ENCODE assay signal across 1 cellular context in the genomic region with DNA sequence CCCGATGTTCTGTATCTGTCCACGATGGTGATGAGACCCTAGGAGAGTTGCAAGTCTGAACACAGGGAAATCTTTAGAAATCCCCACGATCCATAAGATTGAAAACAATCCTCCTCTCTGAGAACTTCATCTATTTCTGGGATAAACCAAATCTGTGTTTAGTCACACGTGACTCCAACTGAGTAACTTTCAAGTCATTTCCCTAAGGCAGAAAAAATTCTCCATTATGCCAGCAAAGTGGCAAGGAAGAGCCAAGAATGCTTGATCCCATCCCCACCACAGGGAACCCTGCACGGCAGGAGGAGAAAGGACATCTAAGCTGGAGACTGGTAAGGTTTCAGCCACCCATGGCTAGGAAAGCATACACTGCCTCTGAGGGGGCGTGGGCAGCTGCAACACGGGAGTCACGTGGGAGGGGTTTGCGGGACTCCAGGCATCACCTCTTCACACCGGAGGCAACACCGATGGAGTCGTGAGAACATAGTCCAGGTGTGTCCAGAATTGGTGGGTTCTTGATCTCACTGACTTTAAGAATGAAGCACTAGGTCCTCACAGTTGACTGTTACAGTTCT.
TF ChIP-seq lines count a peak whose summit lies in the region.

No MANE protein-coding gene starts in this region.

TF ChIP-seq in GM23338, 12 proteins besides CTCF, POLR2A, EP300 and RAD21 (continued from another document):
- TF ChIP-seq NANOG (IDR thresholded peaks at IDR 0.05; ENCODE audit: borderline replicate concordance) (no peak), JUNB (IDR thresholded peaks at IDR 0.05; ENCODE audit: unreplicated experiment) (no peak), ZNF114 (CRISPR knock-in tag; IDR thresholded peaks at IDR 0.05) (no peak)
